21 cellular contexts compared by ENCODE assay signal in the genomic region with DNA sequence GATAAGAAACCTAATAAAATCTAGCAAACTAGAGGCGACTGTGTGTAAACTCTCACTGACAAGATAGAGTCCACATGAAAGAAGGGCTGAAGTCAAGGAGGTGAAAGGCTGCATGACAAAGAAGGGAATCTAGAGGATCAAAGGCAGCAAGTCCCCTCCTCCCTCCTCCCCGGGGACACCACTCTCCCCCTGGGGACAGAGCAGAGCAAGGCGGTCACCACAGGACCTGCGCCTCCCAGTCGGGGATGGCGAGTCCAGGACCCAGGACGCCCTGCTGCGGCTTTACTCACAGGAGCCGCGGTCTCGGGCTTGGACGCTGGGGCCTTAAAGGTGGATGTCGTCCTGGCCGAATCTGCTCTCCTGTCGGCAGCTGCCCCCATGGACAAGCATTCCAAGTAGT. TPM values are rescaled to one million over a fixed set of nuclear protein-coding genes. Genes with fewer than 3 reads are reported as not detected.
DNase-seq lines count a peak whose midpoint lies in the region; ATAC-seq and TF ChIP-seq lines count a peak whose summit lies in the region.
"Had no signal": no experiment of that assay in that cellular context is flagged by ENCODE, and none has a peak within 500 bp of the region (broad histone marks: within the 10 kb centered on the region; RNA-seq: fewer than 3 reads in every experiment).

No MANE protein-coding gene starts in this region.

- no peak for TF ChIP-seq CTCF in osteoblast (IDR thresholded peaks at IDR 0.05; ENCODE audit: extremely low read depth, low read depth, low read length)
- no peak for TF ChIP-seq CTCF in MCF 10A (IDR thresholded peaks at IDR 0.05; ENCODE audit: unreplicated experiment)

- intact Hi-C loops in MCF 10A (cut with micrococcal nuclease): no loop called here

- peaks cover 81% of the 10 kb centered on the region for H3K36me3 Mint-ChIP-seq in MCF 10A (ENCODE audit: insufficient read depth, unreplicated experiment)

- no peak overlapping the region for H3K27ac Mint-ChIP-seq in MCF 10A (ENCODE audit: low read depth, unreplicated experiment)

- no peak overlapping the region for H2AFZ ChIP-seq in osteoblast (ENCODE audit: low read length)

- no peaks in the 10 kb centered on the region for H3K79me2 ChIP-seq in osteoblast (ENCODE audit: insufficient read depth, low read length)

- H3K27ac ChIP-seq in HUES6 (ENCODE audit: low read depth, low read length) (peak overlapping the region; percentile 60; the same call in 1 of the 2 replicates), osteoblast (ENCODE audit: low read depth, low read length) (no peak overlapping the region)
- no peak overlapping the region for H3K27ac ChIP-seq in effector memory CD4-positive, alpha-beta T cell (ENCODE audit: insufficient read depth, low read length, poor library complexity, severe bottlenecking)
- H3K27ac ChIP-seq: HL-60, SK-N-MC had no signal

- no peaks in the 10 kb centered on the region for H3K9me3 ChIP-seq in HUES6 (ENCODE audit: control insufficient read depth, insufficient read depth, low read depth, low read length)
- H3K9me3 ChIP-seq in osteoblast (ENCODE audit: low read depth, low read length): no peaks in the 10 kb centered on the region
- no peaks in the 10 kb centered on the region for H3K9me3 ChIP-seq in effector memory CD4-positive, alpha-beta T cell (ENCODE audit: control insufficient read depth, low read length)

- H3K4me3 ChIP-seq in HUES6 (ENCODE audit: low read depth, low read length): no peak overlapping the region; the same call in 1 of the 2 replicates
- H3K4me3 ChIP-seq in osteoblast (ENCODE audit: insufficient read depth, low read length): no peak overlapping the region
- H3K4me3 ChIP-seq in effector memory CD4-positive, alpha-beta T cell (ENCODE audit: insufficient read depth, low read depth, low read length, poor library complexity, severe bottlenecking): no peak overlapping the region
- H3K4me3 ChIP-seq: GM12878, SK-N-MC had no signal

- BruUV-seq in MCF 10A (replicated peaks; lab: Mats Ljungman, UMichigan): no TSS peak

- H3K4me1 ChIP-seq in HUES6 (ENCODE audit: control insufficient read depth, insufficient read depth, low read length) (peaks cover 29% of the 10 kb centered on the region), osteoblast (ENCODE audit: insufficient read depth, low read length) (no peaks in the 10 kb centered on the region)
- no peaks in the 10 kb centered on the region for H3K4me1 ChIP-seq in effector memory CD4-positive, alpha-beta T cell (ENCODE audit: control insufficient read depth, insufficient read depth, low read length, poor library complexity, severe bottlenecking)

- POLR2A ChIA-PET in MCF 10A (lab: Yijun Ruan, JAX): no interaction called here

- no peak overlapping the region for H3K4me2 ChIP-seq in osteoblast (ENCODE audit: insufficient read depth, low read length)

- no peak overlapping the region for H3K4me3 Mint-ChIP-seq in MCF 10A (ENCODE audit: unreplicated experiment)

- ATAC-seq in GM19463 (IDR thresholded peaks at IDR 0.05; ENCODE audit: unreplicated experiment): no peak
- ATAC-seq: GM12878 had no signal

- H4K20me1 ChIP-seq in osteoblast (ENCODE audit: insufficient read depth, low read length): no peaks in the 10 kb centered on the region

- no peaks in the 10 kb centered on the region for H3K4me1 Mint-ChIP-seq in MCF 10A (ENCODE audit: insufficient read depth, unreplicated experiment)

- DNase-seq in ELF-1 (ENCODE audit: low read depth, low spot score) (peak; percentile 89), iPS-NIHi11 (ENCODE audit: low spot score) (peak; percentile 66), osteoblast (ENCODE audit: insufficient read length, low spot score, missing footprints) (peak; percentile 53), MCF 10A (ENCODE audit: unreplicated experiment) (no peak), HT-29 (ENCODE audit: low spot score) (no peak)
- no peak for DNase-seq in effector memory CD4-positive, alpha-beta T cell
- DNase-seq: AML-193; COR-L47; DMS153; GF-D8; Kasumi-1; NCI-H1105 treated with DMSO at 0.1 percent for 48 hours; NCI-H1694 treated with DMSO at 0.1 percent for 48 hours; NCI-H748 treated with DMSO at 0.1 percent for 48 hours; NK-92 treated with Interleukin-12 subunit alpha and Interleukin-12 subunit beta, amount 100 ng/mL, for 24 hours; SHP77 had no signal

- no peaks in the 10 kb centered on the region for H3K27me3 ChIP-seq in HUES6 (ENCODE audit: control insufficient read depth, insufficient read depth, low read length)
- H3K27me3 ChIP-seq in osteoblast (ENCODE audit: insufficient read depth, low read length): no peaks in the 10 kb centered on the region
- H3K27me3 ChIP-seq in effector memory CD4-positive, alpha-beta T cell (replicated peaks; ENCODE audit: control insufficient read depth, insufficient read depth, low read length, poor library complexity, severe bottlenecking): no peaks in the 10 kb centered on the region

- CTCF ChIA-PET in MCF 10A (lab: Yijun Ruan, JAX): interaction anchor here (0.5 kb wide), 1 partner anchor 10 kb away, joined by 3 read pairs; no protein-coding TSS in a partner anchor

- no peaks in the 10 kb centered on the region for H3K9me3 Mint-ChIP-seq in MCF 10A (ENCODE audit: unreplicated experiment)

- H3K36me3 ChIP-seq in HUES6 (ENCODE audit: control insufficient read depth, insufficient read depth, low read length): peaks cover 47% of the 10 kb centered on the region
- peaks cover 11% of the 10 kb centered on the region for H3K36me3 ChIP-seq in osteoblast (ENCODE audit: insufficient read depth, low read length)
- no peaks in the 10 kb centered on the region for H3K36me3 ChIP-seq in effector memory CD4-positive, alpha-beta T cell (ENCODE audit: control insufficient read depth, insufficient read depth, low read length)

- peak overlapping the region; percentile 22 for H3K9ac ChIP-seq in HUES6 (ENCODE audit: low read length)

- no peaks in the 10 kb centered on the region for H3K27me3 Mint-ChIP-seq in MCF 10A (ENCODE audit: insufficient read depth, unreplicated experiment)

RNA-seq across cellular contexts. Expression of a gene that starts 22.4 kb away (rescaled TPM):
- total RNA-seq in osteoblast: 95.9 and 113 TPM in 2 replicates
- total RNA-seq in MCF 10A (2022): 154 and 246 TPM in 2 replicates
- 206 and 239 TPM in 2 replicates for total RNA-seq in HT-29 (2014; rRNA removed; shearing (Covaris generic))

RNA-seq across cellular contexts. Expression of a gene that starts 51.9 kb away (rescaled TPM):
- total RNA-seq in osteoblast (20.3 and 22.4 TPM in 2 replicates), MCF 10A (2022) (15.4 and 21.1 TPM in 2 replicates)
- total RNA-seq in HT-29 (2014; rRNA removed; shearing (Covaris generic)): 36.2 and 47.6 TPM in 2 replicates

Comparison
In these comparisons a context has a peak if more than half of its experiments do, and no peak if none do; other contexts are left out.
1. DNase-seq: peak in ELF-1 (single experiment), iPS-NIHi11 (single experiment) and osteoblast (single experiment); none in MCF 10A (single experiment), HT-29 (single experiment) and effector memory CD4-positive, alpha-beta T cell (0 of 3).